12 cellular contexts compared by ENCODE assay signal in genomic region chr6:312704-313485, GRCh38. TPM values are rescaled to one million over a fixed set of nuclear protein-coding genes. Genes with fewer than 3 reads are reported as not detected.
DNase-seq lines count a peak whose midpoint lies in the region; ATAC-seq and TF ChIP-seq lines count a peak whose summit lies in the region.
"Had no signal": no experiment of that assay in that cellular context is flagged by ENCODE, and none has a peak within 500 bp of the region (broad histone marks: within the 10 kb centered on the region; RNA-seq: fewer than 3 reads in every experiment).

No MANE protein-coding gene starts in this region.

- no peaks in the 10 kb centered on the region for H3K9me3 ChIP-seq in CD4-positive, CD25-positive, alpha-beta regulatory T cell (ENCODE audit: control insufficient read depth in 2 of 2, low read length in 2 of 2)
- no peaks in the 10 kb centered on the region for H3K9me3 ChIP-seq in gastroesophageal sphincter

- peak in 1 of 2 donors; percentile 34 for ATAC-seq in CD4-positive, CD25-positive, alpha-beta regulatory T cell (ENCODE audit: low read depth in 2 of 2)
- ATAC-seq in gastroesophageal sphincter (peak; percentile 30), GM21737 (IDR thresholded peaks at IDR 0.05; ENCODE audit: unreplicated experiment) (no peak), GM19328 (IDR thresholded peaks at IDR 0.05; ENCODE audit: unreplicated experiment) (no peak)
- ATAC-seq in natural killer cell treated with Interleukin-12 subunit alpha and Interleukin-12 subunit beta and Interleukin-15 and Interleukin-18, amount 100 ng/mL, for 72 hours = no peak

- H3K27ac Mint-ChIP-seq in CD4-positive, CD25-positive, alpha-beta regulatory T cell = peak overlapping the region; percentile 5 to 33 (median 27)
- peak overlapping the region; percentile 91 to 94 (median 92) for H3K27ac Mint-ChIP-seq in IgD-negative memory B cell
- peak overlapping the region; percentile 15 to 63 for H3K27ac Mint-ChIP-seq in natural killer cell treated with Interleukin-12 subunit alpha and Interleukin-12 subunit beta and Interleukin-15 and Interleukin-18, amount 100 ng/mL, for 72 hours
- no peak overlapping the region for H3K27ac Mint-ChIP-seq in T-helper 2 cell treated with Interferon-gamma antibody and Interleukin-4, amounts not matched to agents 5 μg/mL and 100 μg/mL, for 36 hours

- peak overlapping the region; percentile 4 for H3K4me3 ChIP-seq in CD4-positive, CD25-positive, alpha-beta regulatory T cell (ENCODE audit: low read depth, low read length)
- no peak overlapping the region for H3K4me3 ChIP-seq in gastroesophageal sphincter

- 50 to 75% methylated on average over 3 of the region's 3 CpGs for WGBS in gastroesophageal sphincter (ENCODE audit: low coverage in 1 of 2), 2 donors

- peaks cover 26 to 52% (median 41%) of the 10 kb centered on the region in 4 donors for H3K4me1 Mint-ChIP-seq in CD4-positive, CD25-positive, alpha-beta regulatory T cell
- H3K4me1 Mint-ChIP-seq in IgD-negative memory B cell = peaks cover 63 to 91% (median 79%) of the 10 kb centered on the region in 3 donors
- H3K4me1 Mint-ChIP-seq in natural killer cell treated with Interleukin-12 subunit alpha and Interleukin-12 subunit beta and Interleukin-15 and Interleukin-18, amount 100 ng/mL, for 72 hours (ENCODE audit: low read depth in 2 of 2) = peaks cover 34 to 41% of the 10 kb centered on the region in 2 donors
- peaks cover 30% of the 10 kb centered on the region for H3K4me1 Mint-ChIP-seq in T-helper 2 cell treated with Interferon-gamma antibody and Interleukin-4, amounts not matched to agents 5 μg/mL and 100 μg/mL, for 36 hours (ENCODE audit: low read depth)

- TF ChIP-seq EP300 in gastroesophageal sphincter (IDR thresholded peaks at IDR 0.05) = no peak

- peaks cover 15% of the 10 kb centered on the region for H3K4me1 ChIP-seq in CD4-positive, CD25-positive, alpha-beta regulatory T cell (ENCODE audit: control insufficient read depth, insufficient read depth, low read length, poor library complexity, severe bottlenecking)
- peaks cover 0 to 12% (median 0%) of the 10 kb centered on the region in 3 donors for H3K4me1 ChIP-seq in gastroesophageal sphincter

- peak overlapping the region in 3 of 4 donors; percentile 9 to 58 (median 44) for H3K4me3 Mint-ChIP-seq in CD4-positive, CD25-positive, alpha-beta regulatory T cell
- H3K4me3 Mint-ChIP-seq in IgD-negative memory B cell = peak overlapping the region; percentile 27 to 87 (median 82)
- H3K4me3 Mint-ChIP-seq in natural killer cell treated with Interleukin-12 subunit alpha and Interleukin-12 subunit beta and Interleukin-15 and Interleukin-18, amount 100 ng/mL, for 72 hours = peak overlapping the region; percentile 43
- no peak overlapping the region for H3K4me3 Mint-ChIP-seq in T-helper 2 cell treated with Interferon-gamma antibody and Interleukin-4, amounts not matched to agents 5 μg/mL and 100 μg/mL, for 36 hours

- peaks cover 0 to 7% (median 0%) of the 10 kb centered on the region in 7 donors for H3K9me3 Mint-ChIP-seq in CD4-positive, CD25-positive, alpha-beta regulatory T cell
- peaks cover 0 to 1% (median 0%) of the 10 kb centered on the region in 3 donors for H3K9me3 Mint-ChIP-seq in IgD-negative memory B cell
- no peaks in the 10 kb centered on the region for H3K9me3 Mint-ChIP-seq in natural killer cell treated with Interleukin-12 subunit alpha and Interleukin-12 subunit beta and Interleukin-15 and Interleukin-18, amount 100 ng/mL, for 72 hours
- no peaks in the 10 kb centered on the region for H3K9me3 Mint-ChIP-seq in T-helper 2 cell treated with Interferon-gamma antibody and Interleukin-4, amounts not matched to agents 5 μg/mL and 100 μg/mL, for 36 hours

- H3K27me3 ChIP-seq in CD4-positive, CD25-positive, alpha-beta regulatory T cell (ENCODE audit: control insufficient read depth, insufficient read depth, low read length) = no peaks in the 10 kb centered on the region
- no peaks in the 10 kb centered on the region for H3K27me3 ChIP-seq in gastroesophageal sphincter

- no peak for TF ChIP-seq CTCF in gastroesophageal sphincter (IDR thresholded peaks at IDR 0.05)

- no peak overlapping the region for H3K27ac ChIP-seq in CD4-positive, CD25-positive, alpha-beta regulatory T cell (ENCODE audit: insufficient read depth, low read length, poor library complexity, severe bottlenecking)
- H3K27ac ChIP-seq in gastroesophageal sphincter = peak overlapping the region in 2 of 4 donors; percentile 3 to 5

- H3K27me3 Mint-ChIP-seq in CD4-positive, CD25-positive, alpha-beta regulatory T cell = no peaks in the 10 kb centered on the region
- H3K27me3 Mint-ChIP-seq in IgD-negative memory B cell = peaks cover 2% of the 10 kb centered on the region
- no peaks in the 10 kb centered on the region for H3K27me3 Mint-ChIP-seq in natural killer cell treated with Interleukin-12 subunit alpha and Interleukin-12 subunit beta and Interleukin-15 and Interleukin-18, amount 100 ng/mL, for 72 hours
- no peaks in the 10 kb centered on the region for H3K27me3 Mint-ChIP-seq in T-helper 2 cell treated with Interferon-gamma antibody and Interleukin-4, amounts not matched to agents 5 μg/mL and 100 μg/mL, for 36 hours (ENCODE audit: low read depth)

- peaks cover 9% of the 10 kb centered on the region for H3K36me3 Mint-ChIP-seq in CD4-positive, CD25-positive, alpha-beta regulatory T cell
- peaks cover 9% of the 10 kb centered on the region for H3K36me3 Mint-ChIP-seq in IgD-negative memory B cell
- H3K36me3 Mint-ChIP-seq in natural killer cell treated with Interleukin-12 subunit alpha and Interleukin-12 subunit beta and Interleukin-15 and Interleukin-18, amount 100 ng/mL, for 72 hours = no peaks in the 10 kb centered on the region
- H3K36me3 Mint-ChIP-seq in T-helper 2 cell treated with Interferon-gamma antibody and Interleukin-4, amounts not matched to agents 5 μg/mL and 100 μg/mL, for 36 hours (ENCODE audit: low read depth) = peaks cover 13% of the 10 kb centered on the region

- DNase-seq in CD4-positive, CD25-positive, alpha-beta regulatory T cell = no peak
- no peak for DNase-seq in natural killer cell treated with Interleukin-12 subunit alpha and Interleukin-12 subunit beta and Interleukin-15 and Interleukin-18, amount 100 ng/mL, for 72 hours (ENCODE audit: low spot score)
- DNase-seq in T-helper 2 cell treated with Interferon-gamma antibody and Interleukin-4, amounts not matched to agents 5 μg/mL and 100 μg/mL, for 36 hours (ENCODE audit: low spot score) = no peak
- DNase-seq in activated CD4-positive, alpha-beta T cell treated with anti-CD3 and anti-CD28 coated beads, Interleukin-2, amount 50 U/mL, for 48 hours = no peak
- DNase-seq: C1 segment of cervical spinal cord; NCI-H187; stimulated activated CD4-positive, alpha-beta T cell treated with anti-CD3 and anti-CD28 coated beads, Interleukin-2, amount 100 ng/mL, for 24 hours; T-helper 1 cell had no signal

- H3K36me3 ChIP-seq in CD4-positive, CD25-positive, alpha-beta regulatory T cell (ENCODE audit: control insufficient read depth, insufficient read depth, low read length) = peaks cover 2% of the 10 kb centered on the region
- H3K36me3 ChIP-seq in gastroesophageal sphincter = peaks cover 0 to 3% of the 10 kb centered on the region in 2 donors

- no peak for TF ChIP-seq POLR2A in gastroesophageal sphincter (IDR thresholded peaks at IDR 0.05)

RNA-seq across cellular contexts. Expression of gene DUSP22, which starts 20.6 kb away (rescaled TPM):
- total RNA-seq in CD4-positive, CD25-positive, alpha-beta regulatory T cell = 46.6 TPM
- polyA plus RNA-seq in CD4-positive, CD25-positive, alpha-beta regulatory T cell = 10 to 100 TPM; 45.5 to 48.5 (median 47.5) TPM
- polyA plus RNA-seq in IgD-negative memory B cell = 126 TPM
- total RNA-seq in gastroesophageal sphincter = 10 to 100 TPM; 67.0 to 97.3 (median 78.0) TPM
- 10 to 100 TPM; 45.2 to 45.3 TPM for total RNA-seq in natural killer cell treated with Interleukin-12 subunit alpha and Interleukin-12 subunit beta and Interleukin-15 and Interleukin-18, amount 100 ng/mL, for 72 hours
